ENCODE assay signal across 2 cellular contexts in the genomic region with DNA sequence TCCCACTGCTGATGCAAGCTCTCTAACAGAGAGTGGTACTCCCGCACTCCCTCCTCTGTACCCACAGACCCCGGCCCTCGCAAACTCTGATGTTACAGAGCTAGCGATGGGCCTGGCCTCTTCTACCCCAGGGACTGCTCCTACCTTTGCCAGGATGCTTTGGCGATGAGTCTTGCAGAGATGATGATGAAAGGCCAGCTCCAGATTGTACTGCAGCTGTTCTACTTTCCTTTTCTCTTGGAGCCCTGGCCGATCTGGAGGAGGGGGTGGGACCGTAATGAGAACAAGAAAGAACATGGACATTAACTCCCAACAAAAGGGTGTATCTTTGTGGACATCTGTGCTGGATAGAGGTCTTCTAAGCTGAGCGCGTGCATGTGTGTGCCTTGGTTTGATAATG.
TF ChIP-seq lines count a peak whose summit lies in the region.

No MANE protein-coding gene starts in this region.

TF ChIP-seq in SK-N-SH, 30 proteins besides CTCF, POLR2A, EP300 and RAD21:
- TF ChIP-seq FOXJ3 (CRISPR knock-in tag; IDR thresholded peaks at IDR 0.05) (no peak), CHD2 (IDR thresholded peaks at IDR 0.05; ENCODE audit: low read length, partially characterized antibody) (no peak), EZH2phosphoT487 (IDR thresholded peaks at IDR 0.05; ENCODE audit: borderline replicate concordance, low read depth) (no peak), FOXM1 (IDR thresholded peaks at IDR 0.05; ENCODE audit: low read depth) (no peak)
- TF ChIP-seq, protein P1, sequence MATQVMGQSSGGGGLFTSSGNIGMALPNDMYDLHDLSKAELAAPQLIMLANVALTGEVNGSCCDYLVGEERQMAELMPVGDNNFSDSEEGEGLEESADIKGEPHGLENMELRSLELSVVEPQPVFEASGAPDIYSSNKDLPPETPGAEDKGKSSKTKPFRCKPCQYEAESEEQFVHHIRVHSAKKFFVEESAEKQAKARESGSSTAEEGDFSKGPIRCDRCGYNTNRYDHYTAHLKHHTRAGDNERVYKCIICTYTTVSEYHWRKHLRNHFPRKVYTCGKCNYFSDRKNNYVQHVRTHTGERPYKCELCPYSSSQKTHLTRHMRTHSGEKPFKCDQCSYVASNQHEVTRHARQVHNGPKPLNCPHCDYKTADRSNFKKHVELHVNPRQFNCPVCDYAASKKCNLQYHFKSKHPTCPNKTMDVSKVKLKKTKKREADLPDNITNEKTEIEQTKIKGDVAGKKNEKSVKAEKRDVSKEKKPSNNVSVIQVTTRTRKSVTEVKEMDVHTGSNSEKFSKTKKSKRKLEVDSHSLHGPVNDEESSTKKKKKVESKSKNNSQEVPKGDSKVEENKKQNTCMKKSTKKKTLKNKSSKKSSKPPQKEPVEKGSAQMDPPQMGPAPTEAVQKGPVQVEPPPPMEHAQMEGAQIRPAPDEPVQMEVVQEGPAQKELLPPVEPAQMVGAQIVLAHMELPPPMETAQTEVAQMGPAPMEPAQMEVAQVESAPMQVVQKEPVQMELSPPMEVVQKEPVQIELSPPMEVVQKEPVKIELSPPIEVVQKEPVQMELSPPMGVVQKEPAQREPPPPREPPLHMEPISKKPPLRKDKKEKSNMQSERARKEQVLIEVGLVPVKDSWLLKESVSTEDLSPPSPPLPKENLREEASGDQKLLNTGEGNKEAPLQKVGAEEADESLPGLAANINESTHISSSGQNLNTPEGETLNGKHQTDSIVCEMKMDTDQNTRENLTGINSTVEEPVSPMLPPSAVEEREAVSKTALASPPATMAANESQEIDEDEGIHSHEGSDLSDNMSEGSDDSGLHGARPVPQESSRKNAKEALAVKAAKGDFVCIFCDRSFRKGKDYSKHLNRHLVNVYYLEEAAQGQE (IDR thresholded peaks at IDR 0.05; ENCODE audit: low read depth, low read length), result no peak
- TF ChIP-seq, protein P2, sequence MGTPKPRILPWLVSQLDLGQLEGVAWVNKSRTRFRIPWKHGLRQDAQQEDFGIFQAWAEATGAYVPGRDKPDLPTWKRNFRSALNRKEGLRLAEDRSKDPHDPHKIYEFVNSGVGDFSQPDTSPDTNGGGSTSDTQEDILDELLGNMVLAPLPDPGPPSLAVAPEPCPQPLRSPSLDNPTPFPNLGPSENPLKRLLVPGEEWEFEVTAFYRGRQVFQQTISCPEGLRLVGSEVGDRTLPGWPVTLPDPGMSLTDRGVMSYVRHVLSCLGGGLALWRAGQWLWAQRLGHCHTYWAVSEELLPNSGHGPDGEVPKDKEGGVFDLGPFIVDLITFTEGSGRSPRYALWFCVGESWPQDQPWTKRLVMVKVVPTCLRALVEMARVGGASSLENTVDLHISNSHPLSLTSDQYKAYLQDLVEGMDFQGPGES (IDR thresholded peaks at IDR 0.05; ENCODE audit: low read depth, low read length), result no peak
- TF ChIP-seq, protein P3, sequence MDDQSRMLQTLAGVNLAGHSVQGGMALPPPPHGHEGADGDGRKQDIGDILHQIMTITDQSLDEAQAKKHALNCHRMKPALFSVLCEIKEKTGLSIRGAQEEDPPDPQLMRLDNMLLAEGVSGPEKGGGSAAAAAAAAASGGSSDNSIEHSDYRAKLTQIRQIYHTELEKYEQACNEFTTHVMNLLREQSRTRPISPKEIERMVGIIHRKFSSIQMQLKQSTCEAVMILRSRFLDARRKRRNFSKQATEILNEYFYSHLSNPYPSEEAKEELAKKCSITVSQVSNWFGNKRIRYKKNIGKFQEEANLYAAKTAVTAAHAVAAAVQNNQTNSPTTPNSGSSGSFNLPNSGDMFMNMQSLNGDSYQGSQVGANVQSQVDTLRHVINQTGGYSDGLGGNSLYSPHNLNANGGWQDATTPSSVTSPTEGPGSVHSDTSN (IDR thresholded peaks at IDR 0.05), result no peak

TF ChIP-seq in SK-N-SH treated with all-trans-retinoic acid at 6 μM for 48 hours, 23 proteins besides CTCF, POLR2A, EP300 and RAD21:
- TF ChIP-seq, protein P4, sequence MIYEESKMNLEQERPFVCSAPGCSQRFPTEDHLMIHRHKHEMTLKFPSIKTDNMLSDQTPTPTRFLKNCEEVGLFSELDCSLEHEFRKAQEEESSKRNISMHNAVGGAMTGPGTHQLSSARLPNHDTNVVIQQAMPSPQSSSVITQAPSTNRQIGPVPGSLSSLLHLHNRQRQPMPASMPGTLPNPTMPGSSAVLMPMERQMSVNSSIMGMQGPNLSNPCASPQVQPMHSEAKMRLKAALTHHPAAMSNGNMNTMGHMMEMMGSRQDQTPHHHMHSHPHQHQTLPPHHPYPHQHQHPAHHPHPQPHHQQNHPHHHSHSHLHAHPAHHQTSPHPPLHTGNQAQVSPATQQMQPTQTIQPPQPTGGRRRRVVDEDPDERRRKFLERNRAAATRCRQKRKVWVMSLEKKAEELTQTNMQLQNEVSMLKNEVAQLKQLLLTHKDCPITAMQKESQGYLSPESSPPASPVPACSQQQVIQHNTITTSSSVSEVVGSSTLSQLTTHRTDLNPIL (CRISPR knock-in tag; IDR thresholded peaks at IDR 0.05; ENCODE audit: low read depth), result no peak
- TF ChIP-seq ZNF565 (CRISPR knock-in tag; conservative IDR thresholded peaks at IDR 0.05; ENCODE audit: low read depth) (no peak), TOX (CRISPR knock-in tag; IDR thresholded peaks at IDR 0.05; ENCODE audit: borderline replicate concordance) (no peak), TCF4 (CRISPR knock-in tag; IDR thresholded peaks at IDR 0.05; ENCODE audit: borderline replicate concordance) (no peak)
TF ChIP-seq in SK-N-SH treated with all-trans-retinoic acid at 6 μM for 48 hours: peak in this region for 0.
